12 cellular contexts compared by ENCODE assay signal in genomic region chr1:23224721-23225648, GRCh38. TPM values are rescaled to one million over a fixed set of nuclear protein-coding genes. Genes with fewer than 3 reads are reported as not detected.
DNase-seq lines count a peak whose midpoint lies in the region; ATAC-seq, FAIRE-seq and TF ChIP-seq lines count a peak whose summit lies in the region.
"Had no signal": no experiment of that assay in that cellular context is flagged by ENCODE, and none has a peak within 500 bp of the region (broad histone marks: within the 10 kb centered on the region; RNA-seq: fewer than 3 reads in every experiment).

No MANE protein-coding gene starts in this region.

- 47 to 51% (median 48%) methylated on average over 16 to 17 of the region's 17 CpGs for WGBS in adrenal gland, 4 donors
- 26 to 38% (median 33%) methylated on average over 17 of the region's 17 CpGs for WGBS in heart left ventricle, 4 donors

- ATAC-seq in GM23338 (peak; percentile 56), heart left ventricle (peak; percentile 51 to 88 (median 80))

- no peaks in the 10 kb centered on the region for H3K79me2 ChIP-seq in GM23338 (replicated peaks; ENCODE audit: insufficient read depth)
- H3K79me2 ChIP-seq in Karpas-422 (ENCODE audit: low read length) = no peaks in the 10 kb centered on the region

- H3K27ac ChIP-seq in GM23338 (ENCODE audit: low read depth) (peak overlapping the region; percentile 18; the same call in 1 of the 2 replicates), adrenal gland (peak overlapping the region in 1 of 5 donors; percentile 64), heart left ventricle (peak overlapping the region in 8 of 12 donors; percentile 24 to 65 (median 40)), Karpas-422 (ENCODE audit: low read length) (no peak overlapping the region)
- H3K27ac ChIP-seq: coronary artery had no signal

- peaks cover 8% of the 10 kb centered on the region for H3K27me3 Mint-ChIP-seq in GM23338 (ENCODE audit: insufficient read depth, low read depth, poor library complexity)

- no peak overlapping the region for H3K9ac ChIP-seq in Karpas-422 (ENCODE audit: low read length)

- H3K9me3 Mint-ChIP-seq in GM23338 = no peaks in the 10 kb centered on the region; the same call in 2 of the 3 replicates

- H3K4me3 ChIP-seq in GM23338 (no peak overlapping the region), adrenal gland (no peak overlapping the region), heart left ventricle (peak overlapping the region in 1 of 12 donors; percentile 18), Karpas-422 (ENCODE audit: low read length) (no peak overlapping the region)
- H3K4me3 ChIP-seq: coronary artery, lung had no signal

- intact Hi-C loops in adrenal gland (cut with DNase I) (no loop called here), heart left ventricle (cut with DNase I) (loop anchor here in 2 of 10 donors (5.0 to 10.0 kb wide), 2 partner anchors 47 to 180 kb away; no protein-coding TSS in a partner anchor)

- 0 out of 2 replicates have a peak, but pooled peaks cover 2% of the 10 kb centered on the region for H3F3A ChIP-seq in GM23338 (replicated peaks; ENCODE audit: low read depth)

- H3K4me2 ChIP-seq in GM23338 (peak overlapping the region; percentile 15; the same call in 1 of the 2 replicates), Karpas-422 (ENCODE audit: low read depth, low read length, poor library complexity, severe bottlenecking) (no peak overlapping the region)

- H3K4me1 ChIP-seq in GM23338 (ENCODE audit: insufficient read depth) = peaks cover 14% of the 10 kb centered on the region; the same call in 1 of the 2 replicates
- H3K4me1 ChIP-seq in adrenal gland (replicated peaks in 1 of 2) = no peaks in the 10 kb centered on the region
- peaks cover 0 to 15% (median 7%) of the 10 kb centered on the region in 12 donors for H3K4me1 ChIP-seq in heart left ventricle
- no peaks in the 10 kb centered on the region for H3K4me1 ChIP-seq in Karpas-422 (ENCODE audit: low read length)

- peak overlapping the region; percentile 94 for H2AFZ ChIP-seq in GM23338
- no peak overlapping the region for H2AFZ ChIP-seq in Karpas-422 (ENCODE audit: low read length)

- peaks cover 13% of the 10 kb centered on the region for H3K4me1 Mint-ChIP-seq in GM23338

- TF ChIP-seq POLR2A in adrenal gland (IDR thresholded peaks at IDR 0.05) (no peak), heart left ventricle (IDR thresholded peaks at IDR 0.05) (no peak)

- no peaks in the 10 kb centered on the region for H3K9me3 ChIP-seq in adrenal gland (replicated peaks in 1 of 3)
- H3K9me3 ChIP-seq in heart left ventricle = peaks cover 0 to 4% (median 0%) of the 10 kb centered on the region in 12 donors
- H3K9me3 ChIP-seq in Karpas-422 (ENCODE audit: low read length) = no peaks in the 10 kb centered on the region

- no peaks in the 10 kb centered on the region for H4K20me1 ChIP-seq in GM23338 (replicated peaks; ENCODE audit: insufficient read depth)
- no peaks in the 10 kb centered on the region for H4K20me1 ChIP-seq in Karpas-422 (ENCODE audit: insufficient read depth, low read depth, low read length)

- H3K27me3 ChIP-seq in GM23338 (ENCODE audit: insufficient read depth) (no peaks in the 10 kb centered on the region), adrenal gland (no peaks in the 10 kb centered on the region), heart left ventricle (peaks cover 0 to 9% (median 0%) of the 10 kb centered on the region in 9 donors), Karpas-422 (ENCODE audit: low read length) (no peaks in the 10 kb centered on the region)

- FAIRE-seq in urothelium cell line (lab: Jason Lieb, UNC) = no peak

- H3K9me2 ChIP-seq in GM23338 (ENCODE audit: insufficient read depth) (no peaks in the 10 kb centered on the region), Karpas-422 (replicated peaks; ENCODE audit: insufficient read depth, low read length) (no peaks in the 10 kb centered on the region)

- H3K36me3 ChIP-seq in GM23338 (ENCODE audit: insufficient read depth) (no peaks in the 10 kb centered on the region), adrenal gland (replicated peaks in 1 of 2) (no peaks in the 10 kb centered on the region), heart left ventricle (no peaks in the 10 kb centered on the region), Karpas-422 (ENCODE audit: insufficient read depth, low read length) (no peaks in the 10 kb centered on the region)

- DNase-seq in GM23338 (ENCODE audit: low spot score) (peak; percentile 56), adrenal gland (peak in 6 of 7 donors; percentile 10 to 54 (median 24)), heart left ventricle (peak in 4 of 5 donors; percentile 33 to 58 (median 55)), renal cortical epithelial cell (ENCODE audit: low read depth) (peak; percentile 8), COLO668 (lab: John Stamatoyannopoulos, UW; ENCODE audit: unreplicated experiment) (no peak), urothelium cell line (ENCODE audit: low spot score) (no peak), Karpas-422 (no peak), ecto neural progenitor cell (ENCODE audit: low spot score) (no peak)
- DNase-seq: activated T-cell treated with anti-CD3 and anti-CD28 coated beads for 4 hours, NCI-H1417 treated with DMSO at 0.1 percent for 48 hours had no signal

- TF ChIP-seq CTCF in GM23338 (conservative IDR thresholded peaks at IDR 0.05; ENCODE audit: low read depth in 2 of 2) = no peak
- TF ChIP-seq CTCF in adrenal gland (IDR thresholded peaks at IDR 0.05) = no peak
- no peak for TF ChIP-seq CTCF in heart left ventricle (IDR thresholded peaks at IDR 0.05)

- no peak overlapping the region for H3K27ac Mint-ChIP-seq in GM23338

- no peaks in the 10 kb centered on the region for H3K36me3 Mint-ChIP-seq in GM23338 (ENCODE audit: low read depth)

- no peak overlapping the region for H3K4me3 Mint-ChIP-seq in GM23338

TF ChIP-seq in GM23338, 12 proteins besides CTCF, POLR2A, EP300 and RAD21 (continues in another document):
- TF ChIP-seq ZNF331 (CRISPR knock-in tag; IDR thresholded peaks at IDR 0.05; ENCODE audit: low read depth) = no peak

RNA-seq across cellular contexts. Expression of gene HTR1D, which starts 7.7 kb away (rescaled TPM):
- total RNA-seq in GM23338 (2014; rRNA removed; shearing (Covaris generic)) = 4.1 and 4.7 TPM in 2 replicates
- polyA plus RNA-seq in GM23338 (2016; fragmentation: Nextera tagmentation; extraction: Ambion mirVana) (2.1 and 2.4 TPM in 2 replicates), adrenal gland (under 1 TPM in 1 of 3 donors, not detected in 2; 0.03 TPM), heart left ventricle (under 1 TPM; 0.01 to 0.04 TPM)
- total RNA-seq in adrenal gland (not detected), heart left ventricle (under 1 TPM in 2 of 9 donors, not detected in 7; 0.10 to 0.16 TPM), renal cortical epithelial cell (under 0.01 TPM in 1 of 2 replicates, not detected in the other)
- not detected in 2 replicates for total RNA-seq in Karpas-422 (2014; rRNA removed; shearing (Covaris generic); ENCODE audit: low replicate concordance)

RNA-seq across cellular contexts. Expression of gene LUZP1, which starts 56.3 kb away (rescaled TPM):
- total RNA-seq in GM23338 (2014; rRNA removed; shearing (Covaris generic)) = 44.1 and 45.7 TPM in 2 replicates
- polyA plus RNA-seq in GM23338 (2016; fragmentation: Nextera tagmentation; extraction: Ambion mirVana) = 125 and 152 TPM in 2 replicates
- total RNA-seq in adrenal gland = 10 to 100 TPM; 16.2 to 65.3 (median 30.1) TPM
- polyA plus RNA-seq in adrenal gland = 10 to 100 TPM in 1 of 3 donors, 1 to 10 TPM in 2; 7.1 to 25.8 (median 9.7) TPM
- 10 to 100 TPM; 24.7 to 42.3 (median 32.6) TPM for total RNA-seq in heart left ventricle
- polyA plus RNA-seq in heart left ventricle = 10 to 100 TPM in 1 of 2 donors, 1 to 10 TPM in 1; 6.1 to 28.1 TPM
- total RNA-seq in renal cortical epithelial cell = 30.7 and 65.1 TPM in 2 replicates
- 1.5 and 1.6 TPM in 2 replicates for total RNA-seq in Karpas-422 (2014; rRNA removed; shearing (Covaris generic); ENCODE audit: low replicate concordance)

Comparison
In these comparisons a context has a peak if more than half of its experiments do, and no peak if none do; other contexts are left out.
1. DNase-seq: peak in GM23338 (single experiment), adrenal gland (6 of 7), heart left ventricle (4 of 5) and renal cortical epithelial cell (single experiment); none in COLO668 (single experiment), urothelium cell line (single experiment), Karpas-422 (single experiment) and ecto neural progenitor cell (single experiment).